ENCODE assay signal across 6 cellular contexts in the genomic region with DNA sequence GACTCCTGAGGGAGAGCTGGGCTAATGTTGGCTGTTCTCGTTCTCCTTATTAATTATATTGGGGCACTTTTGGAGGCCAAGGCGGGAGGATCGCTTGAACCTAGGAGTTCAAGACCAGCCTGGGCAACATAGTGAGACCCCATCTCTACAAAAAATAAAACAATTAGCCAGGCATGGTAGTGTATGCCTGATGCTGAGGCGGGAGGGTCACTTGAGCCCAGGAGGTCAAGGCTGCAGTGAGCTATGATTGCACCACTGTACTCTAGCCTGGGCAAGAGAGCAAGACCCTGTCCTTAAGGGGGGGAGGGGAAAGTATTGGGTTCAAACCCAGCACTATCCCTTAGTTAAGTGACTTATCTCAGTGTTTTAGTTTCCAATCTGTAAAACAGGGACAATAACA.
"Had no signal": no experiment of that assay in that cellular context is flagged by ENCODE, and none has a peak within 500 bp of the region (broad histone marks: within the 10 kb centered on the region; RNA-seq: fewer than 3 reads in every experiment).

No MANE protein-coding gene starts in this region.

- H3K4me1 Mint-ChIP-seq: GM23338 had no signal

- H3K4me3 ChIP-seq: GM23338 had no signal

- H3K4me2 ChIP-seq: GM23338 had no signal

- FAIRE-seq: H1, H54 had no signal

- H3K9me3 Mint-ChIP-seq: GM23338, H9, HFFc6 had no signal

- H2AFZ ChIP-seq: GM23338 had no signal

- H3K4me3 Mint-ChIP-seq: GM23338, H9, HFFc6 had no signal

- H3K27ac ChIP-seq: HL-60 had no signal

- H3K27ac Mint-ChIP-seq: GM23338, H9, HFFc6 had no signal
